ENCODE assay signal across 19 cellular contexts in the genomic region with DNA sequence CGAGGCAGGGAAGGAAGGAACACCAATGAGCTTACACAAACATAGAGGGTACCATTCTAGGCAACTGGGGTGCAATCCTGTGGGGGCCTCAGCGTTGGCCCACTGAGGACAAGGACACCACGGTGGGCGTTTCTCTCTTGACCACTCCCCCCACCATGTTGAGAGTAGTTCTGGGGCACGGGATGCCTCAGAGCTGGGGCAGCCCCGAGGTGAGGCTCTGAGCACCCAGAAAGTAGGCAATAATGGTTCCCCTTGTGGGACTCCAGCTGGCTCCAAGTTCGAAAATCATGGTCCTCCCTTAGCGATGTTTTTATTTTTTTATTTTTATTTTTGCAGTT. TPM values are rescaled to one million over a fixed set of nuclear protein-coding genes. Genes with fewer than 3 reads are reported as not detected.
DNase-seq lines count a peak whose midpoint lies in the region; ATAC-seq and TF ChIP-seq lines count a peak whose summit lies in the region.
"Had no signal": no experiment of that assay in that cellular context is flagged by ENCODE, and none has a peak within 500 bp of the region (broad histone marks: within the 10 kb centered on the region; RNA-seq: fewer than 3 reads in every experiment).

No MANE protein-coding gene starts in this region.

- H4K91ac ChIP-seq in neuronal stem cell (ENCODE audit: low read depth, low read length, poor library complexity), result no peak overlapping the region

- 81 to 89% methylated on average over 6 to 8 of the region's 8 CpGs for WGBS in endodermal cell (ENCODE audit: insufficient coverage in 1 of 2, insufficient read length in 1 of 2), 2 experiments
- WGBS in neuronal stem cell (ENCODE audit: extremely low coverage in 2 of 2, insufficient read length in 2 of 2, insufficient replicate concordance in 1 of 2), 2 donors, result no CpG with 5 or more reads among the region's 8 CpGs

- H3K4me1 ChIP-seq in endodermal cell (ENCODE audit: control insufficient read depth, insufficient read depth, low read length), result no peaks in the 10 kb centered on the region
- H3K4me1 ChIP-seq in neuronal stem cell (ENCODE audit: control insufficient read depth in 2 of 2, insufficient read depth in 1 of 2, low read depth in 1 of 2, low read length in 2 of 2), result peaks cover 0 to 8% of the 10 kb centered on the region in 2 donors
- H3K4me1 ChIP-seq: A549, BE2C had no signal

- ATAC-seq in GM18520 (IDR thresholded peaks at IDR 0.05; ENCODE audit: unreplicated experiment) (no peak), HG02870 (IDR thresholded peaks at IDR 0.05; ENCODE audit: unreplicated experiment) (no peak), HG03469 (IDR thresholded peaks at IDR 0.05; ENCODE audit: unreplicated experiment) (no peak)
- ATAC-seq: A549; CD8-positive, alpha-beta T cell; GM23338 had no signal

- no peak overlapping the region for H3K4me2 ChIP-seq in neuronal stem cell (ENCODE audit: insufficient read depth, low read length, poor library complexity, severe bottlenecking)
- H3K4me2 ChIP-seq: A549, GM23338 had no signal

- H3K36me3 Mint-ChIP-seq in endodermal cell (ENCODE audit: low read depth), result no peaks in the 10 kb centered on the region
- H3K36me3 Mint-ChIP-seq: CD8-positive, alpha-beta T cell had no signal

- no peak overlapping the region for H3K23ac ChIP-seq in neuronal stem cell (ENCODE audit: low read depth, low read length, poor library complexity)

- H3K9me3 ChIP-seq in WERI-Rb-1 (ENCODE audit: severe bottlenecking), result no peaks in the 10 kb centered on the region
- H3K9me3 ChIP-seq in endodermal cell (ENCODE audit: control insufficient read depth, low read length), result no peaks in the 10 kb centered on the region
- no peaks in the 10 kb centered on the region for H3K9me3 ChIP-seq in neuronal stem cell (replicated peaks in 1 of 2; ENCODE audit: control insufficient read depth in 2 of 2, insufficient read depth in 1 of 2, low read depth in 1 of 2, low read length in 2 of 2)
- H3K9me3 ChIP-seq: A549, BE2C had no signal

- no peak overlapping the region for H2AFZ ChIP-seq in neuronal stem cell (ENCODE audit: low read length)
- H2AFZ ChIP-seq: GM23338 had no signal

- H3K36me3 ChIP-seq in WERI-Rb-1 (no peaks in the 10 kb centered on the region), endodermal cell (ENCODE audit: control insufficient read depth, insufficient read depth, low read length) (no peaks in the 10 kb centered on the region), neuronal stem cell (replicated peaks in 1 of 2; ENCODE audit: control insufficient read depth in 2 of 2, insufficient read depth in 2 of 2, low read length in 2 of 2) (no peaks in the 10 kb centered on the region)
- H3K36me3 ChIP-seq: BE2C had no signal

- H3K18ac ChIP-seq in neuronal stem cell (ENCODE audit: low read length), result no peak overlapping the region

- no peak overlapping the region for H3K4ac ChIP-seq in neuronal stem cell (ENCODE audit: low read length)

- H2BK12ac ChIP-seq in neuronal stem cell (ENCODE audit: low read length), result no peak overlapping the region

- no peak overlapping the region for H3K27ac Mint-ChIP-seq in endodermal cell
- H3K27ac Mint-ChIP-seq: CD8-positive, alpha-beta T cell; GM23338; HFFc6 had no signal

- H4K8ac ChIP-seq in neuronal stem cell (ENCODE audit: low read depth, low read length), result no peak overlapping the region

- no peaks in the 10 kb centered on the region for H3K9me3 Mint-ChIP-seq in endodermal cell
- H3K9me3 Mint-ChIP-seq: CD8-positive, alpha-beta T cell; GM23338; HFFc6 had no signal

- no peaks in the 10 kb centered on the region for H3K27me3 Mint-ChIP-seq in endodermal cell (ENCODE audit: insufficient read depth)

- peak; percentile 3 for DNase-seq in WERI-Rb-1
- peak; percentile 16 for DNase-seq in endodermal cell
- DNase-seq in posterior vena cava (ENCODE audit: low spot score), result peak; percentile 32
- no peak for DNase-seq in neuronal stem cell (ENCODE audit: low spot score)
- DNase-seq: BE2C; CD8-positive, alpha-beta T cell; COR-L47; DMS153; DMS79 treated with DMSO at 0.1 percent for 48 hours; EL; HCEC 1CT had no signal

- H3K4me1 Mint-ChIP-seq in endodermal cell, result no peaks in the 10 kb centered on the region
- H3K4me1 Mint-ChIP-seq: GM23338 had no signal

- H3K9ac ChIP-seq in endodermal cell (ENCODE audit: extremely low read depth, low read length, poor library complexity, severe bottlenecking) (no peak overlapping the region), neuronal stem cell (ENCODE audit: low read depth, low read length, poor library complexity) (no peak overlapping the region)

- no peak overlapping the region for H3K4me3 ChIP-seq in WERI-Rb-1 (ENCODE audit: low read depth, low read length)
- no peak overlapping the region for H3K4me3 ChIP-seq in endodermal cell (ENCODE audit: low read length)
- no peak overlapping the region for H3K4me3 ChIP-seq in neuronal stem cell (ENCODE audit: low read length in 2 of 2)
- H3K4me3 ChIP-seq: A549, GM23338 had no signal

- H3K4me3 Mint-ChIP-seq in endodermal cell, result no peak overlapping the region
- H3K4me3 Mint-ChIP-seq: CD8-positive, alpha-beta T cell; GM23338; HFFc6 had no signal

- H2BK120ac ChIP-seq in neuronal stem cell (ENCODE audit: low read depth, low read length), result no peak overlapping the region

- TF ChIP-seq CTCF in WERI-Rb-1 (IDR thresholded peaks at IDR 0.05; ENCODE audit: low read depth, low read length), result no peak
- no peak for TF ChIP-seq CTCF in endodermal cell (conservative IDR thresholded peaks at IDR 0.05)

- intact Hi-C loops in posterior vena cava (cut with DNase I), result loop anchor here in 1 of 2 donors (10.0 kb wide), 1 partner anchor 87 kb away; no protein-coding TSS in a partner anchor

- no peak overlapping the region for H2BK15ac ChIP-seq in neuronal stem cell (ENCODE audit: low read length)

- H2AK5ac ChIP-seq in neuronal stem cell (ENCODE audit: low read depth, low read length), result no peak overlapping the region

- H3K27ac ChIP-seq in WERI-Rb-1 (no peak overlapping the region), endodermal cell (ENCODE audit: low read depth, low read length) (no peak overlapping the region), neuronal stem cell (replicated peaks; ENCODE audit: low read length) (no peak overlapping the region)
- H3K27ac ChIP-seq: A549, C4-2B had no signal

- H2BK5ac ChIP-seq in neuronal stem cell (ENCODE audit: low read length), result no peak overlapping the region

- no peaks in the 10 kb centered on the region for H3K79me1 ChIP-seq in neuronal stem cell (ENCODE audit: low read depth, low read length)

- H3K14ac ChIP-seq in neuronal stem cell (ENCODE audit: low read length), result no peak overlapping the region

- H3K27me3 ChIP-seq in WERI-Rb-1 (ENCODE audit: insufficient read depth, low read depth, severe bottlenecking) (no peaks in the 10 kb centered on the region), endodermal cell (ENCODE audit: control insufficient read depth, insufficient read depth, low read length, poor library complexity, severe bottlenecking) (no peaks in the 10 kb centered on the region), neuronal stem cell (ENCODE audit: control insufficient read depth in 3 of 3, insufficient read depth in 3 of 3, low read depth in 1 of 3, low read length in 3 of 3) (peaks cover 0 to 53% (median 0%) of the 10 kb centered on the region in 3 experiments)
- H3K27me3 ChIP-seq: BE2C had no signal

RNA-seq across cellular contexts. Expression of gene PRSS21, which starts 5.1 kb away (rescaled TPM):
- total RNA-seq in endodermal cell (not detected), posterior vena cava (not detected)
- not detected for polyA plus RNA-seq in endodermal cell (2013, experiment 1 of 2)
- polyA plus RNA-seq in endodermal cell (2013, experiment 2 of 2), result not detected
- polyA plus RNA-seq in neuronal stem cell (2013, experiment 1 of 2), result not detected
- polyA plus RNA-seq in neuronal stem cell (2013, experiment 2 of 2), result not detected
- total RNA-seq: HFFc6 had no signal

RNA-seq across cellular contexts. Expression of gene ZG16B, which starts 8.0 kb away (rescaled TPM):
- not detected for total RNA-seq in endodermal cell
- not detected for polyA plus RNA-seq in endodermal cell (2013, experiment 1 of 2)
- not detected for polyA plus RNA-seq in endodermal cell (2013, experiment 2 of 2)
- total RNA-seq in posterior vena cava, result not detected
- polyA plus RNA-seq in neuronal stem cell (2013, experiment 1 of 2), result not detected
- polyA plus RNA-seq in neuronal stem cell (2013, experiment 2 of 2), result not detected
- total RNA-seq: CD8-positive, alpha-beta T cell; GM23338 had no signal
- polyA plus RNA-seq: GM23338 had no signal

RNA-seq across cellular contexts. Expression of gene PRSS41, which starts 23.9 kb away (rescaled TPM):
- total RNA-seq in endodermal cell (not detected), posterior vena cava (not detected)
- not detected for polyA plus RNA-seq in endodermal cell (2013, experiment 1 of 2)
- not detected for polyA plus RNA-seq in endodermal cell (2013, experiment 2 of 2)
- polyA plus RNA-seq in neuronal stem cell (2013, experiment 1 of 2), result not detected
- polyA plus RNA-seq in neuronal stem cell (2013, experiment 2 of 2), result not detected
- total RNA-seq: CD8-positive, alpha-beta T cell; GM23338; HFFc6 had no signal
- polyA plus RNA-seq: A549, AG04450, GM23338 had no signal

RNA-seq across cellular contexts. Expression of gene PRSS33, which starts 34.8 kb away (rescaled TPM):
- total RNA-seq in endodermal cell, result under 1 TPM in 1 of 2 donors, not detected in 1; 0.35 TPM
- 0.36 TPM for polyA plus RNA-seq in endodermal cell (2013, experiment 1 of 2)
- 0.41 TPM for polyA plus RNA-seq in endodermal cell (2013, experiment 2 of 2)
- not detected for total RNA-seq in posterior vena cava
- polyA plus RNA-seq in neuronal stem cell (2013, experiment 1 of 2), result 2.3 TPM
- 2.2 TPM for polyA plus RNA-seq in neuronal stem cell (2013, experiment 2 of 2)
- total RNA-seq: CD8-positive, alpha-beta T cell; HFFc6 had no signal
- polyA plus RNA-seq: AG04450 had no signal

RNA-seq across cellular contexts. Expression of gene PRSS22, which starts 35.8 kb away (rescaled TPM):
- total RNA-seq in endodermal cell (1 to 10 TPM; 5.0 to 6.2 TPM), posterior vena cava (not detected)
- polyA plus RNA-seq in endodermal cell (2013, experiment 1 of 2), result 0.57 TPM
- not detected for polyA plus RNA-seq in endodermal cell (2013, experiment 2 of 2)
- polyA plus RNA-seq in neuronal stem cell (2013, experiment 1 of 2), result not detected
- polyA plus RNA-seq in neuronal stem cell (2013, experiment 2 of 2), result not detected
- total RNA-seq: HFFc6 had no signal
